Comparison of ENCODE assay signal across 8 cellular contexts in the genomic region with DNA sequence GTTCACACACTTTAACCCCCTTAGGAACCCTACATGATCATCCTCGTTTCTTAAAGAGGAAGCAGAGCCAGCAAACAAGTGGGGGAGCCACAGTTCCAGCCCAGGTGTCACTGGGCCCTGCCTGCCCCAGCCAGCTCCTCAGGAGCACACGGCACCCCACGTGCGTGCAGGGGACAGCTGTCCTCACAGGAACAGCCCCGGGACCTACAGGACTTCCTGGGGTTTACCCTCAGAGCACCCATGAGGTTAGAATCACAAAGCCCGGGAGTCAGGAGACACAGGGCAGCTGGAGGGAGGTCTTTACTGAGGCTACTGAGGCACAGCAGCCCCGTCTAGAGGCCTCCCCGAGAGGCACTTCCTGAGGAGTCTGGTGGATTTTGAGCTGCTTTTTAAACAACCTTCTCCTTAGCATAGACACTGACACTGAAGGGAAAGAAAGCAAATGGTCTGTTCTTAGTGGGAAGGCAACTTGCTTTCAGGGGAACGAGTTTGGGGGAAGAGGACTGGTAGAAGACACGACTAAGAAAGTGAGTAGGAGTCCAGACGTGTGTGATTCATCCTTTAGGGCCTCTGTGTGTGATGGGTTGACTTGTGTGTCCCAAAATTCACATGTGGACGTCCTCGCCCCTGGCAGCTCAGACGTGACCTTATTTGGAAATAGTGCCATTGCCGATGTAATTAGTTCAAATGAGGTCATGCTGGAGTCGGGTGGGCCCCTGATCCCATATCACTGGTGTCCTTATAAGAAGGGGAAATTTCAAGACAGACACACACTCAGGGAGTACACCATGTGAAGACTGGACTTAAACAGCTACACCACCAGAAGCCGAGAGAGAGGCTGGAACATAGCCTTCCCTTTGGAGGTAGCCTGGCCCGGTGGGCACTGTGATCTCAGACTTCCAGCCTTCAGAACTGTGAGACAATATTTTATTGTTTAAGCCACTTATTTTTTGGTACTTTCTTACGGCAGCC.
DNase-seq lines count a peak whose midpoint lies in the region; ATAC-seq and TF ChIP-seq lines count a peak whose summit lies in the region.
"Not testable (repeated sequence)": the region's sequence is repeated elsewhere in the genome, so short reads cannot be mapped to it uniquely, and the experiment has no call there.

No MANE protein-coding gene starts in this region.

- DNase-seq in CD8-positive, alpha-beta memory T cell, result peak in 1 of 5 donors; percentile 53
- peak; percentile 67 for DNase-seq in activated CD8-positive, alpha-beta T cell treated with anti-CD3 and anti-CD28 coated beads for 36 hours
- DNase-seq in chondrocyte (ENCODE audit: low spot score), result not testable (repeated sequence)
- peak; percentile 17 to 35 for DNase-seq in memory B cell (ENCODE audit: low spot score in 2 of 2)
- DNase-seq in stimulated activated CD4-positive, alpha-beta T cell treated with anti-CD3 and anti-CD28 coated beads, Interleukin-4, amount 100 ng/mL, for 24 hours, result peak; percentile 77

- POLR2A ChIA-PET in CD8-positive, alpha-beta memory T cell (lab: Charles Lee); activated CD8-positive, alpha-beta T cell treated with anti-CD3 and anti-CD28 coated beads for 36 hours (lab: Charles Lee): not testable (repeated sequence)

- H3K4me1 Mint-ChIP-seq in CD8-positive, alpha-beta memory T cell, result peaks cover 27 to 42% (median 41%) of the 10 kb centered on the region in 3 donors
- peaks cover 29% of the 10 kb centered on the region for H3K4me1 Mint-ChIP-seq in activated CD8-positive, alpha-beta T cell treated with anti-CD3 and anti-CD28 coated beads for 36 hours (ENCODE audit: low read depth)
- peaks cover 36% of the 10 kb centered on the region for H3K4me1 Mint-ChIP-seq in chondrocyte (ENCODE audit: low read depth)
- H3K4me1 Mint-ChIP-seq in memory B cell, result not testable (repeated sequence)

- ATAC-seq in GM19455 (IDR thresholded peaks at IDR 0.05; ENCODE audit: unreplicated experiment) (peak; percentile 45), HG02798 (IDR thresholded peaks at IDR 0.05; ENCODE audit: poor library complexity, unreplicated experiment) (peak; percentile 40), memory B cell (ENCODE audit: low read depth) (peak; percentile 55)
- peak; percentile 60 for ATAC-seq in activated CD8-positive, alpha-beta T cell treated with anti-CD3 and anti-CD28 coated beads for 36 hours

- H3K9me3 Mint-ChIP-seq in CD8-positive, alpha-beta memory T cell; activated CD8-positive, alpha-beta T cell treated with anti-CD3 and anti-CD28 coated beads for 36 hours; chondrocyte (ENCODE audit: low read depth); memory B cell: not testable (repeated sequence)

- H3K4me3 ChIP-seq in CD8-positive, alpha-beta memory T cell (ENCODE audit: low read length), result not testable (repeated sequence)

- H3K9me3 ChIP-seq in CD8-positive, alpha-beta memory T cell (ENCODE audit: low read length); KOPT-K1 (ENCODE audit: insufficient read depth, low read length, poor library complexity, severe bottlenecking): not testable (repeated sequence)

- not testable (repeated sequence) for H3K27me3 Mint-ChIP-seq in CD8-positive, alpha-beta memory T cell; activated CD8-positive, alpha-beta T cell treated with anti-CD3 and anti-CD28 coated beads for 36 hours; chondrocyte (ENCODE audit: low read depth); memory B cell

- peak overlapping the region; percentile 70 to 89 (median 84) for H3K4me3 Mint-ChIP-seq in CD8-positive, alpha-beta memory T cell
- peak overlapping the region; percentile 82 for H3K4me3 Mint-ChIP-seq in activated CD8-positive, alpha-beta T cell treated with anti-CD3 and anti-CD28 coated beads for 36 hours
- H3K4me3 Mint-ChIP-seq in chondrocyte (ENCODE audit: unreplicated experiment) (peak overlapping the region; percentile 46), memory B cell (peak overlapping the region; percentile 82)

- peak overlapping the region; percentile 24 for H3K27ac ChIP-seq in CD8-positive, alpha-beta memory T cell (ENCODE audit: low read depth, low read length)
- H3K27ac ChIP-seq in KOPT-K1 (ENCODE audit: low read depth, low read length, poor library complexity, severe bottlenecking), result peak overlapping the region; percentile 78

- not testable (repeated sequence) for H3K27me3 ChIP-seq in CD8-positive, alpha-beta memory T cell (ENCODE audit: insufficient read depth, low read length, poor library complexity, severe bottlenecking)

- CTCF ChIA-PET in CD8-positive, alpha-beta memory T cell (lab: Charles Lee); activated CD8-positive, alpha-beta T cell treated with anti-CD3 and anti-CD28 coated beads for 36 hours (lab: Charles Lee): not testable (repeated sequence)

- H3K36me3 Mint-ChIP-seq in CD8-positive, alpha-beta memory T cell; chondrocyte (ENCODE audit: low read depth); memory B cell: not testable (repeated sequence)
- H3K36me3 Mint-ChIP-seq in activated CD8-positive, alpha-beta T cell treated with anti-CD3 and anti-CD28 coated beads for 36 hours (ENCODE audit: low read depth), result peaks cover 10% of the 10 kb centered on the region

- peak overlapping the region; percentile 94 to 99 (median 98) for H3K27ac Mint-ChIP-seq in CD8-positive, alpha-beta memory T cell
- peak overlapping the region; percentile 99 for H3K27ac Mint-ChIP-seq in activated CD8-positive, alpha-beta T cell treated with anti-CD3 and anti-CD28 coated beads for 36 hours
- H3K27ac Mint-ChIP-seq in chondrocyte (ENCODE audit: unreplicated experiment) (peak overlapping the region; percentile 97), memory B cell (peak overlapping the region; percentile 94)

- H3K36me3 ChIP-seq in CD8-positive, alpha-beta memory T cell (ENCODE audit: insufficient read depth, low read length); KOPT-K1 (ENCODE audit: insufficient read depth, low read length): not testable (repeated sequence)

- H3K4me1 ChIP-seq in CD8-positive, alpha-beta memory T cell (ENCODE audit: insufficient read depth, low read length), result not testable (repeated sequence)

- intact Hi-C loops in activated CD8-positive, alpha-beta T cell treated with anti-CD3 and anti-CD28 coated beads for 36 hours (cut with micrococcal nuclease), result not testable (repeated sequence)

- TF ChIP-seq CTCF in activated CD8-positive, alpha-beta T cell treated with anti-CD3 and anti-CD28 coated beads for 36 hours (IDR thresholded peaks at IDR 0.05), result not testable (repeated sequence)
- peak; percentile 56 for TF ChIP-seq CTCF in chondrocyte (IDR thresholded peaks at IDR 0.05)
